In genomic region chrX:44675364-44676024, GRCh38 we compare ENCODE assay signal across 9 cellular contexts.
DNase-seq lines count a peak whose midpoint lies in the region; ATAC-seq and TF ChIP-seq lines count a peak whose summit lies in the region.
"Had no signal": no experiment of that assay in that cellular context is flagged by ENCODE, and none has a peak within 500 bp of the region (broad histone marks: within the 10 kb centered on the region; RNA-seq: fewer than 3 reads in every experiment).

No MANE protein-coding gene starts in this region.

- no peak overlapping the region for H3K4me3 Mint-ChIP-seq in activated CD4-positive, alpha-beta T cell treated with anti-CD3 and anti-CD28 coated beads, Interleukin-2, amount 10 ng/mL, durations not matched to agents 24 days and 14 days

- H3K27me3 Mint-ChIP-seq in activated CD4-positive, alpha-beta T cell treated with anti-CD3 and anti-CD28 coated beads, Interleukin-2, amount 10 ng/mL, durations not matched to agents 24 days and 14 days, result no peaks in the 10 kb centered on the region

- peaks cover 0 to 62% (median 7%) of the 10 kb centered on the region in 45 donors for H3K27me3 ChIP-seq in dorsolateral prefrontal cortex

- H3K36me3 Mint-ChIP-seq in activated CD4-positive, alpha-beta T cell treated with anti-CD3 and anti-CD28 coated beads, Interleukin-2, amount 10 ng/mL, durations not matched to agents 24 days and 14 days (ENCODE audit: low read depth), result no peaks in the 10 kb centered on the region

- no peak for TF ChIP-seq CTCF in dorsolateral prefrontal cortex (IDR thresholded peaks at IDR 0.05 in 54 of 56, conservative IDR thresholded peaks at IDR 0.05 in 2 of 56; ENCODE audit: low read depth in 1 of 56, partially characterized antibody in 56 of 56)

- H3K4me1 Mint-ChIP-seq in activated CD4-positive, alpha-beta T cell treated with anti-CD3 and anti-CD28 coated beads, Interleukin-2, amount 10 ng/mL, durations not matched to agents 24 days and 14 days, result no peaks in the 10 kb centered on the region

- H3K9me3 Mint-ChIP-seq in activated CD4-positive, alpha-beta T cell treated with anti-CD3 and anti-CD28 coated beads, Interleukin-2, amount 10 ng/mL, durations not matched to agents 24 days and 14 days, result no peaks in the 10 kb centered on the region

- DNase-seq in Daoy (ENCODE audit: low read depth) (peak; percentile 87), NCI-H226 (peak; percentile 92), dorsolateral prefrontal cortex (peak in 9 of 10 donors; percentile 27 to 72 (median 47)), non-pigmented ciliary epithelial cell (ENCODE audit: low read depth) (peak; percentile 68)
- no peak for DNase-seq in activated CD4-positive, alpha-beta T cell treated with anti-CD3 and anti-CD28 coated beads, Interleukin-2, amount 10 ng/mL, durations not matched to agents 24 days and 14 days

- intact Hi-C loops in dorsolateral prefrontal cortex (cut with DNase I), result no loop called here
- intact Hi-C loops in activated CD4-positive, alpha-beta T cell treated with anti-CD3 and anti-CD28 coated beads, Interleukin-2, amount 10 ng/mL, durations not matched to agents 24 days and 14 days (cut with micrococcal nuclease), result no loop called here

- ATAC-seq in HG03175 (IDR thresholded peaks at IDR 0.05; ENCODE audit: unreplicated experiment), result no peak
- ATAC-seq in HG03039 (IDR thresholded peaks at IDR 0.05; ENCODE audit: unreplicated experiment), result no peak
- no peak for ATAC-seq in GM19023 (IDR thresholded peaks at IDR 0.05; ENCODE audit: unreplicated experiment)

- H3K27ac Mint-ChIP-seq in activated CD4-positive, alpha-beta T cell treated with anti-CD3 and anti-CD28 coated beads, Interleukin-2, amount 10 ng/mL, durations not matched to agents 24 days and 14 days, result no peak overlapping the region

- peak overlapping the region in 1 of 59 donors; percentile 25 for H3K27ac ChIP-seq in dorsolateral prefrontal cortex
- H3K27ac ChIP-seq: parathyroid adenoma had no signal

- peak overlapping the region in 29 of 59 donors; percentile 2 to 39 (median 19) for H3K4me3 ChIP-seq in dorsolateral prefrontal cortex
